In genomic region chr3:194867270-194867983, GRCh38 we compare ENCODE assay signal across 13 cellular contexts.
DNase-seq lines count a peak whose midpoint lies in the region; ATAC-seq lines count a peak whose summit lies in the region.
"Had no signal": no experiment of that assay in that cellular context is flagged by ENCODE, and none has a peak within 500 bp of the region (broad histone marks: within the 10 kb centered on the region; RNA-seq: fewer than 3 reads in every experiment).

No MANE protein-coding gene starts in this region.

- H3K27ac ChIP-seq in BLaER1 (no peak overlapping the region), duodenal mucosa (ENCODE audit: low read depth, low read length) (no peak overlapping the region)
- H3K27ac ChIP-seq: ovary had no signal

- H3K27me3 ChIP-seq in BLaER1 (no peaks in the 10 kb centered on the region), duodenal mucosa (ENCODE audit: control insufficient read depth in 1 of 2, insufficient read depth in 2 of 2, low read length in 2 of 2) (no peaks in the 10 kb centered on the region)
- H3K27me3 ChIP-seq: ovary had no signal

- H3K36me3 ChIP-seq in BLaER1, result no peaks in the 10 kb centered on the region
- no peaks in the 10 kb centered on the region for H3K36me3 ChIP-seq in duodenal mucosa (ENCODE audit: control insufficient read depth in 1 of 2, insufficient read depth in 2 of 2, low read length in 2 of 2)
- H3K36me3 ChIP-seq: ovary had no signal

- H4K20me1 ChIP-seq in BLaER1, result no peaks in the 10 kb centered on the region

- H3K9ac ChIP-seq in BLaER1 (no peak overlapping the region), duodenal mucosa (ENCODE audit: low read depth in 1 of 2, low read length in 2 of 2) (peak overlapping the region in 1 of 2 donors; percentile 1)

- DNase-seq in M059J (ENCODE audit: low read depth) (peak; percentile 15), lung microvascular endothelial cell (ENCODE audit: low read depth in 2 of 2) (peak; percentile 86 to 87), HUDEP-2 (lab: John Stamatoyannopoulos, UW; ENCODE audit: unreplicated experiment in 76 of 76) (no peak), globus pallidus (ENCODE audit: low spot score) (no peak)
- DNase-seq: anterior cingulate cortex, erythroblast, NCI-H1092, ovary, T1000 had no signal

- H3K4me2 ChIP-seq in BLaER1, result peak overlapping the region; percentile 38

- no peaks in the 10 kb centered on the region for H3K9me3 ChIP-seq in BLaER1
- H3K9me3 ChIP-seq in duodenal mucosa (ENCODE audit: control insufficient read depth in 1 of 2, low read length in 2 of 2), result no peaks in the 10 kb centered on the region
- H3K9me3 ChIP-seq: ovary had no signal

- H3K4me1 ChIP-seq in BLaER1 (peaks cover 27% of the 10 kb centered on the region), duodenal mucosa (ENCODE audit: control insufficient read depth in 1 of 2, insufficient read depth in 2 of 2, low read length in 2 of 2) (peaks cover 34 to 36% of the 10 kb centered on the region in 2 donors)

- H3K4me3 ChIP-seq in BLaER1 (no peak overlapping the region), duodenal mucosa (ENCODE audit: low read depth in 1 of 2, low read length in 2 of 2) (peak overlapping the region; percentile 7 to 55)
- H3K4me3 ChIP-seq: ovary had no signal

- ATAC-seq in GM18519 (IDR thresholded peaks at IDR 0.05; ENCODE audit: low FRiP score, unreplicated experiment) (no peak), GM18868 (IDR thresholded peaks at IDR 0.05; ENCODE audit: unreplicated experiment) (no peak)

Comparison
In these comparisons a context has a peak if more than half of its experiments do, and no peak if none do; other contexts are left out.
1. DNase-seq: peak in M059J (single experiment) and lung microvascular endothelial cell (2 of 2); none in HUDEP-2 (0 of 76) and globus pallidus (single experiment).